ENCODE assay signal across 8 cellular contexts in the genomic region with DNA sequence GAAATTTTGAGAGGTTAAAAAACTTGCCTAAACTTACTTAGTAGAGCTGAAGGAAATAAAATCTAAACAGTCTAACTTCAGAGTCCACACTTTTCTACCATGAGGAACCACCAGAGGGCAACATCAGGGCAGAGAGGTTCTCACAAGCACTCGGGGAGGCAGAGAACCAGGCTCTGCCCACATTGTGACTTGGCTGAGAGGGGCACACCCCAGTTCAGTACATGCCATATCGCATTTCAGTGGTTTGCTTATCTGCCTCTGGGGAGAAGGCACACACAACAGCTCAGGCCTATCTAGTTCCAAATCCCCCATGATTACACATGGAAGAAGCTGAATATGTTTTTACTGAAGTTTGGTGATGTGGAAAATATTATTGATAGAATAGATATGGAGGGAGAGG. TPM values are rescaled to one million over a fixed set of nuclear protein-coding genes. Genes with fewer than 3 reads are reported as not detected.
DNase-seq lines count a peak whose midpoint lies in the region; ATAC-seq and TF ChIP-seq lines count a peak whose summit lies in the region.

No MANE protein-coding gene starts in this region.

- WGBS in aorta, 2 donors: 6 to 13% methylated on average over 2 of the region's 2 CpGs

- H3K4me3 ChIP-seq in aorta (ENCODE audit: low read length in 2 of 2): no peak overlapping the region

- no peak overlapping the region for H3K27ac ChIP-seq in aorta (ENCODE audit: low read depth in 1 of 2, low read length in 2 of 2)

- in situ Hi-C loops in T47D (cut with HindIII; ENCODE audit: low pct_unique_long_range_greater_than_20kb, low sequenced_read_pairs): no loop called here

- H3K27me3 ChIP-seq in aorta (ENCODE audit: control insufficient read depth in 1 of 2, insufficient read depth in 2 of 2, low read length in 1 of 2): no peaks in the 10 kb centered on the region

- DNase-seq in AG09319 (ENCODE audit: extremely low read depth, low read depth) (peak; percentile 2), NCI-H2171 treated with DMSO at 0.1 percent for 48 hours (lab: John Stamatoyannopoulos, UW) (peak; percentile 69), T47D (ENCODE audit: low read depth in 1 of 2, low spot score in 1 of 2) (peak; percentile 19 to 50), left kidney (ENCODE audit: low read depth, low spot score) (peak; percentile 75), aorta (no peak)

- H3K9me3 ChIP-seq in aorta (ENCODE audit: control insufficient read depth, low read length): no peaks in the 10 kb centered on the region

- no peaks in the 10 kb centered on the region for H3K36me3 ChIP-seq in aorta (ENCODE audit: control insufficient read depth in 1 of 2, insufficient read depth in 2 of 2, low read length in 1 of 2)

- peak; percentile 42 for TF ChIP-seq CTCF in AG09319 (IDR thresholded peaks at IDR 0.05; ENCODE audit: low read depth, low read length)

- ATAC-seq in GM18502 (IDR thresholded peaks at IDR 0.05; ENCODE audit: poor library complexity, unreplicated experiment): peak; percentile 96
- peak; percentile 82 for ATAC-seq in HG03039 (IDR thresholded peaks at IDR 0.05; ENCODE audit: unreplicated experiment)
- ATAC-seq in HG03025 (IDR thresholded peaks at IDR 0.05; ENCODE audit: low FRiP score, unreplicated experiment): no peak
- no peak for ATAC-seq in aorta (ENCODE audit: low FRiP score)

- H3K4me1 ChIP-seq in aorta (ENCODE audit: control insufficient read depth in 1 of 2, insufficient read depth in 2 of 2, low read length in 2 of 2): no peaks in the 10 kb centered on the region

- intact Hi-C loops in aorta (cut with DNase I): no loop called here

RNA-seq across cellular contexts. Expression of a gene that starts 49.2 kb away (rescaled TPM):
- total RNA-seq in aorta: under 1 TPM; 0.58 to 0.78 TPM
- polyA plus RNA-seq in aorta: under 1 TPM in 1 of 2 donors, not detected in 1; 0.59 TPM

Comparison
In these comparisons a context has a peak if more than half of its experiments do, and no peak if none do; other contexts are left out.
1. DNase-seq: peak in AG09319 (single experiment), NCI-H2171 treated with DMSO at 0.1 percent for 48 hours (single experiment), T47D (2 of 2) and left kidney (single experiment); none in aorta (0 of 2).
2. ATAC-seq: peak in GM18502 (single experiment) and HG03039 (single experiment); none in HG03025 (single experiment) and aorta (single experiment).